ENCODE assay signal across 25 cellular contexts in the genomic region with DNA sequence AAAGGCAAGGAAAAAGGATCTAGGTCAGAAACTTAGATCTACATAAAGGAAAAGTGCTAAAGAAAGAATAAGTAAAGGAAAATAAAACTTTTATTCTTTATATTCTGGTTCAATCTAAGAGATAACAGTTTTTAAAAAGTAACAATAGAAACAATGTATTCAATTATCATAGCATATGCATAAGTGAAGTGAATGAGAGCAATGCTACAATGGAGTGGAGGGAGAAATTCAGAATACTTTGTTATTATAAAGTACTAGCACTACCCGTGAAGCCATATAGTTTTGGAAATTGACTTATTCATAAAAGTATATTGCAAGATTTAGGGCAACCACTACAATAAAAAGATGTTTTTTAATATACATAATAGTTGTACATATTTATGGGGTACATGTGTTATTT.
"Had no signal": no experiment of that assay in that cellular context is flagged by ENCODE, and none has a peak within 500 bp of the region (broad histone marks: within the 10 kb centered on the region; RNA-seq: fewer than 3 reads in every experiment).

No MANE protein-coding gene starts in this region.

- DNase-seq: Kasumi-1, MM.1S, NCI-H1092 treated with DMSO at 0.1 percent for 48 hours, NCI-H1436, NCI-H187, NCI-H2029, NCI-H2081 treated with DMSO at 0.1 percent for 48 hours, NCI-H2171, NCI-H226, NCI-H446, NCI-H510A, NCI-H524 treated with DMSO at 0.1 percent for 48 hours, NCI-H69, NCI-H774, Right ventricle myocardium superior, RPMI8226, SIG-M5 had no signal

- FAIRE-seq: HepG2, K562, RCC 7860 had no signal

- H3K27me3 ChIP-seq: SJSA1 had no signal

- H3K4me3 ChIP-seq: K562, SJSA1, SK-N-MC had no signal

- H3K36me3 ChIP-seq: SJSA1 had no signal

- H3K36me3 Mint-ChIP-seq: IgD-negative memory B cell had no signal

- H3K9me3 ChIP-seq: SJSA1 had no signal

- H3K4me3 Mint-ChIP-seq: IgD-negative memory B cell had no signal

- ATAC-seq: HepG2, K562 had no signal

- H3K4me1 Mint-ChIP-seq: IgD-negative memory B cell had no signal

- H3K9ac ChIP-seq: KMS-11 had no signal

- H3K27me3 Mint-ChIP-seq: IgD-negative memory B cell had no signal

- H3K4me1 ChIP-seq: SJSA1 had no signal

- H3K27ac ChIP-seq: HL-60, KMS-11, SJSA1, SK-N-MC had no signal

- H3K27ac Mint-ChIP-seq: IgD-negative memory B cell had no signal
